In the genomic region with DNA sequence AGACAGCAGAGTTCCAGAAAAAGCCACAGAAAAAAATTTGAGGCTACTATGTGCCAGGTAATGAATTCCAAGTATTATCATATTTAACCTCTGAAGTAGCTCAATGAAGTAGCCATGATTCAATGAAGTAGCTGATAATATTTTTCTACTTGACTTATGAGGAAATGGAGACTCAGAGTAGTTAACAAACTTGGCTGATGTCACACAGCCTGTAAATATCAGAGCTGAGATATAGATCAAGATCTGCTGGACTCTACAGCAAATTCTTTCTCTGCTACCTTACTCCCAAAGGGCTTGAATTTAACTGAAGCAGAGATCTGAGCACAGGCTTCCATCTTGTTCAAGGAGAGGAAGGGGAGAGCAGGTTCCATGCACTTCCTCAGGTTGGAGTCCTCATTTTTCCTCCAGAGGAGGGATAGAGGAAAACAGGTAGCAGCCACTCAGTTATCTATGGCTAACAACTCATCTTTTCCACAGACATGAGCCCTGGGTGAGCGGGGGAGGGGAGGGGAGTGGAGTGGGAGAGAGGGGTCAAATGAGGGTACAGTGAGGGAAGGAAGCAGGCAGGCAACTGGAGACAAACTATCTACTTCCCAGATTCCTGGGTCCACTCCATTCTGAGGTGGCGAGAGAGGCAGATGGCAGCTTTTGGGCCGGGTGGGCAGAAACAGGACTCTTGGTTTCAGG, we compare ENCODE assay signal across 16 cellular contexts. TPM values are rescaled to one million over a fixed set of nuclear protein-coding genes. Genes with fewer than 3 reads are reported as not detected.
A peak's percentile ranks its signal among the peaks of the same experiment; 100 is the strongest.
DNase-seq lines count a peak whose midpoint lies in the region; ATAC-seq and TF ChIP-seq lines count a peak whose summit lies in the region.
"Had no signal": no experiment of that assay in that cellular context is flagged by ENCODE, and none has a peak within 500 bp of the region (broad histone marks: within the 10 kb centered on the region; RNA-seq: fewer than 3 reads in every experiment).

No MANE protein-coding gene starts in this region.

- no peaks in the 10 kb centered on the region for H3K36me3 ChIP-seq in NT2/D1 (ENCODE audit: insufficient read depth, insufficient read length, low read length)
- peaks cover 0 to 3% (median 0%) of the 10 kb centered on the region in 5 donors for H3K36me3 ChIP-seq in subcutaneous abdominal adipose tissue (ENCODE audit: control insufficient read depth in 5 of 5, insufficient read depth in 5 of 5, low read length in 5 of 5)
- H3K36me3 ChIP-seq in upper lobe of right lung: no peaks in the 10 kb centered on the region
- no peaks in the 10 kb centered on the region for H3K36me3 ChIP-seq in left ventricle myocardium inferior
- H3K36me3 ChIP-seq: esophagus muscularis mucosa, left lung had no signal

- no peak overlapping the region for H3K4me3 Mint-ChIP-seq in brain
- no peak overlapping the region for H3K4me3 Mint-ChIP-seq in mesothelial cell of epicardium
- H3K4me3 Mint-ChIP-seq: activated CD8-positive, alpha-beta T cell treated with anti-CD3 and anti-CD28 coated beads, Interleukin-2, amount 10 ng/mL, durations not matched to agents 7 days and 5 days; CD4-positive, alpha-beta T cell had no signal

- DNase-seq in NT2/D1 (ENCODE audit: low read depth, low spot score) (no peak), mesothelial cell of epicardium (ENCODE audit: low spot score in 2 of 2, unreplicated experiment in 2 of 2) (no peak), hippocampal formation (lab: John Stamatoyannopoulos, UW) (no peak), upper lobe of right lung (no peak), left ventricle myocardium inferior (no peak)
- DNase-seq: activated CD8-positive, alpha-beta T cell treated with anti-CD3 and anti-CD28 coated beads, Interleukin-2, amount 10 ng/mL, durations not matched to agents 7 days and 5 days; amygdala; CD4-positive, alpha-beta T cell; heart right ventricle; left lung; testis had no signal

- H3K9me3 ChIP-seq in NT2/D1 (ENCODE audit: insufficient read depth, low read length) (no peaks in the 10 kb centered on the region), subcutaneous abdominal adipose tissue (ENCODE audit: control insufficient read depth in 5 of 5, low read length in 5 of 5) (no peaks in the 10 kb centered on the region), upper lobe of right lung (no peaks in the 10 kb centered on the region), left ventricle myocardium inferior (replicated peaks) (no peaks in the 10 kb centered on the region)
- H3K9me3 ChIP-seq: esophagus muscularis mucosa, heart right ventricle, left lung, testis had no signal

- intact Hi-C loops in upper lobe of right lung (cut with DNase I): no loop called here
- intact Hi-C loops in left ventricle myocardium inferior (cut with micrococcal nuclease): no loop called here

- H3K27ac Mint-ChIP-seq in brain (peak overlapping the region in 3 of 5 experiments; percentile 45 to 91 (median 88)), mesothelial cell of epicardium (peak overlapping the region; percentile 90)

- H3K36me3 Mint-ChIP-seq in brain: no peaks in the 10 kb centered on the region
- H3K36me3 Mint-ChIP-seq in mesothelial cell of epicardium: peaks cover 8% of the 10 kb centered on the region

- H3K4me1 Mint-ChIP-seq in brain (peaks cover 80% of the 10 kb centered on the region), mesothelial cell of epicardium (peaks cover 62% of the 10 kb centered on the region)

- H3K4me1 ChIP-seq in NT2/D1 (ENCODE audit: insufficient read depth, insufficient read length): peaks cover 49% of the 10 kb centered on the region
- peaks cover 4 to 53% (median 31%) of the 10 kb centered on the region in 5 donors for H3K4me1 ChIP-seq in subcutaneous abdominal adipose tissue (ENCODE audit: control insufficient read depth in 5 of 5, insufficient read depth in 5 of 5, low read length in 5 of 5)
- peaks cover 4% of the 10 kb centered on the region for H3K4me1 ChIP-seq in upper lobe of right lung
- peaks cover 20% of the 10 kb centered on the region for H3K4me1 ChIP-seq in left ventricle myocardium inferior

- H3K27ac ChIP-seq in subcutaneous abdominal adipose tissue (ENCODE audit: low read depth, low read length): peak overlapping the region; percentile 29
- no peak overlapping the region for H3K27ac ChIP-seq in upper lobe of right lung
- no peak overlapping the region for H3K27ac ChIP-seq in left ventricle myocardium inferior (replicated peaks)
- H3K27ac ChIP-seq: esophagus muscularis mucosa, left lung, testis had no signal

- H3K27me3 Mint-ChIP-seq in brain: peaks cover 2% of the 10 kb centered on the region
- H3K27me3 Mint-ChIP-seq in mesothelial cell of epicardium (ENCODE audit: low read depth): no peaks in the 10 kb centered on the region
- H3K27me3 Mint-ChIP-seq: CD4-positive, alpha-beta T cell had no signal

- no peak for ATAC-seq in GM21786 (IDR thresholded peaks at IDR 0.05; ENCODE audit: unreplicated experiment)
- no peak for ATAC-seq in upper lobe of right lung
- ATAC-seq: activated CD8-positive, alpha-beta T cell treated with anti-CD3 and anti-CD28 coated beads, Interleukin-2, amount 10 ng/mL, durations not matched to agents 7 days and 5 days; heart right ventricle had no signal

- no peak for TF ChIP-seq CTCF in brain (conservative IDR thresholded peaks at IDR 0.05)
- no peak for TF ChIP-seq CTCF in mesothelial cell of epicardium (IDR thresholded peaks at IDR 0.05; ENCODE audit: unreplicated experiment)
- TF ChIP-seq CTCF in upper lobe of right lung (IDR thresholded peaks at IDR 0.05): no peak
- TF ChIP-seq CTCF in left ventricle myocardium inferior (IDR thresholded peaks at IDR 0.05; ENCODE audit: borderline replicate concordance): no peak

- H3K27me3 ChIP-seq in NT2/D1 (ENCODE audit: insufficient read depth, insufficient read length): no peaks in the 10 kb centered on the region
- no peaks in the 10 kb centered on the region for H3K27me3 ChIP-seq in subcutaneous abdominal adipose tissue (ENCODE audit: control insufficient read depth in 5 of 5, insufficient read depth in 4 of 5, low read length in 5 of 5)
- no peaks in the 10 kb centered on the region for H3K27me3 ChIP-seq in upper lobe of right lung
- H3K27me3 ChIP-seq in left ventricle myocardium inferior (ENCODE audit: low read depth): no peaks in the 10 kb centered on the region
- H3K27me3 ChIP-seq: esophagus muscularis mucosa, heart right ventricle, left lung, testis had no signal

- H3K4me3 ChIP-seq in NT2/D1 (ENCODE audit: insufficient read length, low read depth) (no peak overlapping the region), subcutaneous abdominal adipose tissue (ENCODE audit: low read depth in 1 of 5, low read length in 5 of 5) (no peak overlapping the region), upper lobe of right lung (no peak overlapping the region), left ventricle myocardium inferior (no peak overlapping the region)
- H3K4me3 ChIP-seq: esophagus muscularis mucosa, heart right ventricle, left lung, testis had no signal

- no peaks in the 10 kb centered on the region for H3K9me3 Mint-ChIP-seq in brain
- H3K9me3 Mint-ChIP-seq in mesothelial cell of epicardium: no peaks in the 10 kb centered on the region
- H3K9me3 Mint-ChIP-seq: CD4-positive, alpha-beta T cell had no signal

- peak overlapping the region; percentile 39 for H3K9ac ChIP-seq in NT2/D1 (ENCODE audit: insufficient read length, low read depth)
- no peak overlapping the region for H3K9ac ChIP-seq in subcutaneous abdominal adipose tissue (ENCODE audit: low read length in 5 of 5)

RNA-seq across cellular contexts. Expression of a gene that starts 2.4 kb away (rescaled TPM):
- polyA plus RNA-seq in brain (ENCODE audit: insufficient read depth, low read depth, low replicate concordance): 109 TPM
- total RNA-seq in mesothelial cell of epicardium (30.5 to 35.4 TPM (median 34.2 TPM) in 3 replicates), upper lobe of right lung (26.6 TPM), left ventricle myocardium inferior (7.1 TPM)

RNA-seq across cellular contexts. Expression of a gene that starts 22.6 kb away (rescaled TPM):
- polyA plus RNA-seq in brain (ENCODE audit: insufficient read depth, low read depth, low replicate concordance): not detected
- total RNA-seq in mesothelial cell of epicardium: 0.18 to 0.32 TPM (median 0.24 TPM) in 3 replicates
- total RNA-seq in upper lobe of right lung: 0.96 TPM
- not detected for total RNA-seq in left ventricle myocardium inferior
- total RNA-seq: H4 had no signal

RNA-seq across cellular contexts. Expression of a gene that starts 32.1 kb away (rescaled TPM):
- 12.0 TPM for polyA plus RNA-seq in brain (ENCODE audit: insufficient read depth, low read depth, low replicate concordance)
- total RNA-seq in mesothelial cell of epicardium (60.7 to 71.9 TPM (median 65.3 TPM) in 3 replicates), upper lobe of right lung (102 TPM), left ventricle myocardium inferior (55.3 TPM)
